In genomic region chr16:65867276-65867990, GRCh38 we compare ENCODE assay signal across 21 cellular contexts.
"Had no signal": no experiment of that assay in that cellular context is flagged by ENCODE, and none has a peak within 500 bp of the region (broad histone marks: within the 10 kb centered on the region; RNA-seq: fewer than 3 reads in every experiment).

No MANE protein-coding gene starts in this region.

- H3K27me3 ChIP-seq: esophagus muscularis mucosa, gastroesophageal sphincter, left lung, spleen, tibial artery, upper lobe of left lung, uterus had no signal

- H3K27ac ChIP-seq: epithelial cell of prostate, esophagus muscularis mucosa, gastroesophageal sphincter, left lung, lower lobe of right lung, psoas muscle, spleen, tibial artery, upper lobe of left lung, uterus had no signal

- H3K9me3 ChIP-seq: gastroesophageal sphincter, lower lobe of right lung, tibial artery, uterus had no signal

- ATAC-seq: effector memory CD8-positive, alpha-beta T cell; gastroesophageal sphincter; left lung; lower lobe of right lung; natural killer cell treated with Interleukin-12 subunit alpha and Interleukin-12 subunit beta and Interleukin-15 and Interleukin-18, amount 100 ng/mL, for 72 hours; psoas muscle; sciatic nerve; stimulated activated memory B cell treated with anti-CD40 and anti-IgM and Interleukin-4, amounts not matched to agents 10 μg/mL and 1 μg/mL and 100 μg/mL, for 72 hours had no signal

- H3K36me3 ChIP-seq: esophagus muscularis mucosa, gastroesophageal sphincter, left lung, lower lobe of right lung, spleen, tibial artery, upper lobe of left lung, uterus had no signal

- DNase-seq: effector memory CD8-positive, alpha-beta T cell; foreskin fibroblast; glutamatergic neuron; immature natural killer cell; left lung; lower lobe of right lung; midbrain; psoas muscle; spleen; stimulated activated CD4-positive, alpha-beta T cell treated with anti-CD3 and anti-CD28 coated beads, Interleukin-15, amount 100 ng/mL, for 24 hours; stimulated activated CD4-positive, alpha-beta T cell treated with anti-CD3 and anti-CD28 coated beads, Interleukin-1b, Interleukin-23, amount 100 ng/mL, for 48 hours; stimulated activated CD4-positive, alpha-beta T cell treated with anti-CD3 and anti-CD28 coated beads, Interleukin-4, amount 100 ng/mL, for 24 hours; tibial artery; upper lobe of left lung; uterus had no signal

- H3K4me1 ChIP-seq: esophagus muscularis mucosa, gastroesophageal sphincter, left lung, lower lobe of right lung, psoas muscle, tibial artery, upper lobe of left lung, uterus had no signal

- H3K4me3 ChIP-seq: esophagus muscularis mucosa, gastroesophageal sphincter, left lung, lower lobe of right lung, psoas muscle, spleen, tibial artery, upper lobe of left lung, uterus had no signal
